9 cellular contexts compared by ENCODE assay signal in the genomic region with DNA sequence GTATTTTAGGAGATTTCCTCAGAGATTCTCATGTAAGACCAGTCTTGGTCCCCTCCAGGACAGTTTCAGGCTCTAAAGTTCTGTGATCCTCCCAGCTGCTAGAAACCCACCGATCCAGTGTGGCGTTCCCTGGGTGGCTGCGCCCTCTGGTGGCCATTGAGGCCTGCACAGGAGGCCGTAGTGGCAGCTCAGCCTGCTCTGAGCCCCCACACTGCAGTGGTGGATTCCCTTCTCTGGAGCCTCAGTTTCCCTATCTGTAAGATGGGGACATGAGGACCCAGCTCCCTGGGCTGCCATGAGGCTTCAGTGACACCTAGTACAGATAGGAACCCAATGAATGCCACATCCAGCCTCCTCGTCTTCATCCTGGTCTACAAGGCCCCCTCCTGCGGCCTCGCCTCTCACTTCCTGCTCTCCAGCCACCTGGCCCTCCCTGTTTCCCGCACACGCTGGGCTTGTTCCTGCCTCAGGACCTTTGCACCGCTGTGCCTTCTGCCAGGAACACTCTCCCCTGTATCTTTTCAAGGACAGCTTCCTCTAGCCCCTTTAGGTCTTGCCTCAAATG. TPM values are rescaled to one million over a fixed set of nuclear protein-coding genes. Genes with fewer than 3 reads are reported as not detected.
DNase-seq lines count a peak whose midpoint lies in the region; ATAC-seq, FAIRE-seq and TF ChIP-seq lines count a peak whose summit lies in the region.
"Had no signal": no experiment of that assay in that cellular context is flagged by ENCODE, and none has a peak within 500 bp of the region (broad histone marks: within the 10 kb centered on the region; RNA-seq: fewer than 3 reads in every experiment).

No MANE protein-coding gene starts in this region.

- TF ChIP-seq CTCF in WTC11 (IDR thresholded peaks at IDR 0.05) (peak; percentile 91), MCF 10A (IDR thresholded peaks at IDR 0.05; ENCODE audit: unreplicated experiment) (peak; percentile 92), keratinocyte (optimal IDR thresholded peaks at IDR 0.05 in 1 of 3, IDR thresholded peaks at IDR 0.05 in 1 of 3, conservative IDR thresholded peaks at IDR 0.05 in 1 of 3; ENCODE audit: extremely low read depth in 1 of 3, insufficient read depth in 2 of 3, low read length in 3 of 3) (peak; percentile 96 to 97 (median 97))

- FAIRE-seq in keratinocyte (lab: Jason Lieb, UNC): peak; percentile 76

- H3K4me1 Mint-ChIP-seq in WTC11 (peaks cover 11% of the 10 kb centered on the region; the same call in 1 of the 2 replicates), MCF 10A (ENCODE audit: insufficient read depth, unreplicated experiment) (no peaks in the 10 kb centered on the region)

- H3K36me3 ChIP-seq in keratinocyte (ENCODE audit: control insufficient read depth in 2 of 2, extremely low read depth in 1 of 2, insufficient read depth in 2 of 2, low read length in 2 of 2): peaks cover 0 to 2% of the 10 kb centered on the region in 2 experiments

- no peaks in the 10 kb centered on the region for H3K9me3 Mint-ChIP-seq in WTC11
- H3K9me3 Mint-ChIP-seq in MCF 10A (ENCODE audit: unreplicated experiment): no peaks in the 10 kb centered on the region
- H3K9me3 Mint-ChIP-seq: activated naive CD4-positive, alpha-beta T cell treated with anti-CD3 and anti-CD28 coated beads, Interleukin-2, amount 50 U/mL, for 24 hours had no signal

- BruUV-seq in MCF 10A (replicated peaks; lab: Mats Ljungman, UMichigan): no TSS peak

- H3K27me3 Mint-ChIP-seq in WTC11 (ENCODE audit: low read depth) (peaks cover 5% of the 10 kb centered on the region; the same call in 1 of the 2 replicates), MCF 10A (ENCODE audit: insufficient read depth, unreplicated experiment) (no peaks in the 10 kb centered on the region)
- H3K27me3 Mint-ChIP-seq: activated naive CD4-positive, alpha-beta T cell treated with anti-CD3 and anti-CD28 coated beads, Interleukin-2, amount 50 U/mL, for 24 hours had no signal

- peak; percentile 77 for DNase-seq in COLO668 (lab: John Stamatoyannopoulos, UW; ENCODE audit: unreplicated experiment)
- DNase-seq in M059J (ENCODE audit: low read depth): peak; percentile 51
- DNase-seq in WTC11 (ENCODE audit: low spot score): peak; percentile 88
- DNase-seq in MCF 10A (ENCODE audit: unreplicated experiment): peak; percentile 67
- DNase-seq in keratinocyte (ENCODE audit: low read depth, low spot score): no peak
- DNase-seq in stimulated activated CD4-positive, alpha-beta T cell treated with anti-CD3 and anti-CD28 coated beads, Interleukin-1b, Interleukin-23, amount 100 ng/mL, for 48 hours: peak; percentile 79

- no peaks in the 10 kb centered on the region for H3K9me3 ChIP-seq in keratinocyte (ENCODE audit: control insufficient read depth, low read depth, low read length)

- dilution Hi-C loops in keratinocyte (cut with MboI; ENCODE audit: extremely low pct_ligation_motif_present, low sequenced_read_pairs): no loop called here

- H3K36me3 Mint-ChIP-seq in WTC11: no peaks in the 10 kb centered on the region
- peaks cover 7% of the 10 kb centered on the region for H3K36me3 Mint-ChIP-seq in MCF 10A (ENCODE audit: insufficient read depth, unreplicated experiment)

- CTCF ChIA-PET in WTC11 (lab: Charles Lee): interaction anchor here (0.6 to 5.8 kb wide), 26 partner anchors 8 to 344 kb away, joined by 3 to 80 read pairs (median 6); a partner anchor contains a TSS
- CTCF ChIA-PET in MCF 10A (lab: Yijun Ruan, JAX): interaction anchor here (0.6 to 8.3 kb wide), 31 partner anchors 9 to 748 kb away, joined by 3 to 129 read pairs (median 4); a partner anchor contains a TSS

- no peaks in the 10 kb centered on the region for H3K9me1 ChIP-seq in keratinocyte (ENCODE audit: control insufficient read depth, extremely low read depth, insufficient read depth, low read length)

- H3K27ac Mint-ChIP-seq in WTC11 (no peak overlapping the region), MCF 10A (ENCODE audit: low read depth, unreplicated experiment) (no peak overlapping the region)
- H3K27ac Mint-ChIP-seq: activated naive CD4-positive, alpha-beta T cell treated with anti-CD3 and anti-CD28 coated beads, Interleukin-2, amount 50 U/mL, for 24 hours had no signal

- intact Hi-C loops in MCF 10A (cut with micrococcal nuclease): loop anchor here (1.0 kb wide), 2 partner anchors 101 to 220 kb away; no protein-coding TSS in a partner anchor

- H3K4me3 ChIP-seq in keratinocyte (ENCODE audit: control insufficient read depth in 2 of 3, extremely low read depth in 1 of 3, insufficient read depth in 2 of 3, low read depth in 1 of 3, low read length in 3 of 3): no peak overlapping the region

- H3K9ac ChIP-seq in keratinocyte (ENCODE audit: control insufficient read depth, extremely low read depth, insufficient read depth, low read length): no peak overlapping the region

- no peak overlapping the region for H3K27ac ChIP-seq in keratinocyte (ENCODE audit: control insufficient read depth, insufficient read depth, low read length)

- no peaks in the 10 kb centered on the region for H3K79me2 ChIP-seq in keratinocyte (ENCODE audit: control insufficient read depth, insufficient read depth, low read length)

- H3K27me3 ChIP-seq in keratinocyte (ENCODE audit: control insufficient read depth, extremely low read depth, insufficient read depth, low read length): no peaks in the 10 kb centered on the region

- H3K4me3 Mint-ChIP-seq in WTC11: no peak overlapping the region
- H3K4me3 Mint-ChIP-seq in MCF 10A (ENCODE audit: unreplicated experiment): no peak overlapping the region
- H3K4me3 Mint-ChIP-seq: activated naive CD4-positive, alpha-beta T cell treated with anti-CD3 and anti-CD28 coated beads, Interleukin-2, amount 50 U/mL, for 24 hours had no signal

- POLR2A ChIA-PET in WTC11 (lab: Charles Lee) (interaction anchor here (0.6 to 1.1 kb wide), 3 partner anchors 58 to 103 kb away, joined by 3 to 5 read pairs (median 3); a partner anchor contains a TSS), MCF 10A (lab: Yijun Ruan, JAX) (no interaction called here)

- no peak overlapping the region for H3K4me2 ChIP-seq in keratinocyte (ENCODE audit: control insufficient read depth, extremely low read depth, insufficient read depth, low read depth, low read length)

- H3K4me1 ChIP-seq in keratinocyte (ENCODE audit: control insufficient read depth, extremely low read depth, insufficient read depth, low read length): no peaks in the 10 kb centered on the region

- no peak overlapping the region for H2AFZ ChIP-seq in keratinocyte (ENCODE audit: control insufficient read depth, low read length)

- peak; percentile 50 for ATAC-seq in GM19328 (IDR thresholded peaks at IDR 0.05; ENCODE audit: unreplicated experiment)
- ATAC-seq in WTC11: peak; percentile 90
- no peak for ATAC-seq in GM18517 (IDR thresholded peaks at IDR 0.05; ENCODE audit: unreplicated experiment)

- no peaks in the 10 kb centered on the region for H4K20me1 ChIP-seq in keratinocyte (ENCODE audit: control insufficient read depth, extremely low read depth, insufficient read depth, low read length)

TF ChIP-seq in WTC11, 78 proteins besides CTCF, POLR2A, EP300 and RAD21 (continues in another document):
- no peak for TF ChIP-seq CREM (CRISPR knock-in tag; IDR thresholded peaks at IDR 0.05)

RNA-seq across cellular contexts. Expression of a gene that starts 16.5 kb away (rescaled TPM):
- total RNA-seq in M059J (2014; rRNA removed; shearing (Covaris generic)): 7.0 and 16.8 TPM in 2 replicates
- total RNA-seq in WTC11 (2021) (5.2 to 7.1 TPM (median 6.8 TPM) in 3 replicates), MCF 10A (2022) (3.8 and 4.1 TPM in 2 replicates)
- 2.2 to 3.8 TPM (median 3.3 TPM) in 3 replicates for polyA plus RNA-seq in keratinocyte
- polyA plus RNA-seq in keratinocyte (2011; ENCODE audit: low read depth): 0.44 TPM
- polyA plus RNA-seq in keratinocyte (2011; cell fraction: cytosol; rRNA removed): 2.1 and 3.5 TPM in 2 replicates
- 3.4 and 5.4 TPM in 2 replicates for polyA plus RNA-seq in keratinocyte (2011; cell fraction: nucleus; rRNA removed)
- 0.27 and 2.8 TPM in 2 replicates for polyA plus RNA-seq in keratinocyte (2012; ENCODE audit: low replicate concordance)
- polyA minus RNA-seq in keratinocyte: 1.2 to 2.2 TPM (median 1.3 TPM) in 3 replicates
- 6.9 TPM for polyA minus RNA-seq in keratinocyte (2011; cell fraction: cytosol; rRNA and poly(A)+ RNA removed)
- 1.8 and 2.0 TPM in 2 replicates for polyA minus RNA-seq in keratinocyte (2011; cell fraction: nucleus; rRNA and poly(A)+ RNA removed)

RNA-seq across cellular contexts. Expression of a gene that starts 22.6 kb away (rescaled TPM):
- 0.22 and 0.37 TPM in 2 replicates for total RNA-seq in M059J (2014; rRNA removed; shearing (Covaris generic))
- total RNA-seq in WTC11 (2021) (9.1 to 9.9 TPM (median 9.5 TPM) in 3 replicates), MCF 10A (2022) (not detected in 2 replicates)
- polyA plus RNA-seq in keratinocyte: 0.03 TPM in 1 of 3 replicates, not detected in the others
- polyA plus RNA-seq in keratinocyte (2011; ENCODE audit: low read depth): not detected
- polyA plus RNA-seq in keratinocyte (2011; cell fraction: cytosol; rRNA removed): not detected in 2 replicates
- not detected in 2 replicates for polyA plus RNA-seq in keratinocyte (2011; cell fraction: nucleus; rRNA removed)
- 0.04 and 0.10 TPM in 2 replicates for polyA plus RNA-seq in keratinocyte (2012; ENCODE audit: low replicate concordance)
- polyA minus RNA-seq in keratinocyte: not detected in 3 replicates
- polyA minus RNA-seq in keratinocyte (2011; cell fraction: cytosol; rRNA and poly(A)+ RNA removed): not detected
- polyA minus RNA-seq in keratinocyte (2011; cell fraction: nucleus; rRNA and poly(A)+ RNA removed): not detected in 2 replicates

RNA-seq across cellular contexts. Expression of a gene that starts 33.6 kb away (rescaled TPM):
- total RNA-seq in M059J (2014; rRNA removed; shearing (Covaris generic)): 4.3 and 6.2 TPM in 2 replicates
- total RNA-seq in WTC11 (2021): 21.8 to 25.0 TPM (median 21.9 TPM) in 3 replicates
- 6.4 and 7.5 TPM in 2 replicates for total RNA-seq in MCF 10A (2022)
- polyA plus RNA-seq in keratinocyte: 17.3 to 33.4 TPM (median 17.6 TPM) in 3 replicates
- polyA plus RNA-seq in keratinocyte (2011; ENCODE audit: low read depth): 5.4 TPM
- 19.1 and 29.6 TPM in 2 replicates for polyA plus RNA-seq in keratinocyte (2011; cell fraction: cytosol; rRNA removed)
- polyA plus RNA-seq in keratinocyte (2011; cell fraction: nucleus; rRNA removed): 26.7 and 27.7 TPM in 2 replicates
- 16.6 and 20.0 TPM in 2 replicates for polyA plus RNA-seq in keratinocyte (2012; ENCODE audit: low replicate concordance)
- polyA minus RNA-seq in keratinocyte: 19.7 to 38.7 TPM (median 35.3 TPM) in 3 replicates
- polyA minus RNA-seq in keratinocyte (2011; cell fraction: cytosol; rRNA and poly(A)+ RNA removed): 30.3 TPM
- polyA minus RNA-seq in keratinocyte (2011; cell fraction: nucleus; rRNA and poly(A)+ RNA removed): 11.2 and 13.7 TPM in 2 replicates

RNA-seq across cellular contexts. Expression of a gene that starts 57.4 kb away (rescaled TPM):
- total RNA-seq in M059J (2014; rRNA removed; shearing (Covaris generic)): 239 and 240 TPM in 2 replicates
- total RNA-seq in WTC11 (2021) (67.9 to 75.4 TPM (median 67.9 TPM) in 3 replicates), MCF 10A (2022) (43.3 and 44.8 TPM in 2 replicates)
- 74.6 to 92.5 TPM (median 82.4 TPM) in 3 replicates for polyA plus RNA-seq in keratinocyte
- 23.1 TPM for polyA plus RNA-seq in keratinocyte (2011; ENCODE audit: low read depth)
- polyA plus RNA-seq in keratinocyte (2011; cell fraction: cytosol; rRNA removed): 65.7 and 66.9 TPM in 2 replicates
- polyA plus RNA-seq in keratinocyte (2011; cell fraction: nucleus; rRNA removed): 51.2 and 56.0 TPM in 2 replicates
- 46.4 and 59.1 TPM in 2 replicates for polyA plus RNA-seq in keratinocyte (2012; ENCODE audit: low replicate concordance)
- 115 to 158 TPM (median 119 TPM) in 3 replicates for polyA minus RNA-seq in keratinocyte
- 103 TPM for polyA minus RNA-seq in keratinocyte (2011; cell fraction: cytosol; rRNA and poly(A)+ RNA removed)
- polyA minus RNA-seq in keratinocyte (2011; cell fraction: nucleus; rRNA and poly(A)+ RNA removed): 31.8 and 33.0 TPM in 2 replicates
